ENCODE assay signal across 16 cellular contexts in genomic region chr12:91620949-91621348, GRCh38.
DNase-seq lines count a peak whose midpoint lies in the region; ATAC-seq, FAIRE-seq and TF ChIP-seq lines count a peak whose summit lies in the region.
"Had no signal": no experiment of that assay in that cellular context is flagged by ENCODE, and none has a peak within 500 bp of the region (broad histone marks: within the 10 kb centered on the region; RNA-seq: fewer than 3 reads in every experiment).

No MANE protein-coding gene starts in this region.

- no peak overlapping the region for H3K27ac ChIP-seq in upper lobe of right lung
- H3K27ac ChIP-seq: BLaER1 had no signal

- H3K4me3 Mint-ChIP-seq in mesothelial cell of epicardium: no peak overlapping the region
- H3K4me3 Mint-ChIP-seq: central memory CD8-positive, alpha-beta T cell; natural killer cell treated with Interleukin-12 subunit alpha and Interleukin-12 subunit beta and Interleukin-15 and Interleukin-18, amount 100 ng/mL, for 72 hours; stimulated activated naive B cell treated with anti-CD40 and anti-IgM and Interleukin-4, amounts not matched to agents 10 μg/mL and 1 μg/mL and 100 μg/mL, for 72 hours had no signal

- no peaks in the 10 kb centered on the region for H3K36me3 ChIP-seq in upper lobe of right lung
- H3K36me3 ChIP-seq: BLaER1 had no signal

- no peak for FAIRE-seq in RCC 7860 (lab: Jason Lieb, UNC)
- no peak for FAIRE-seq in H54 (lab: Jason Lieb, UNC)
- FAIRE-seq: keratinocyte had no signal

- H3K36me3 Mint-ChIP-seq in mesothelial cell of epicardium: no peaks in the 10 kb centered on the region
- H3K36me3 Mint-ChIP-seq: natural killer cell treated with Interleukin-12 subunit alpha and Interleukin-12 subunit beta and Interleukin-15 and Interleukin-18, amount 100 ng/mL, for 72 hours had no signal

- peaks cover 13% of the 10 kb centered on the region for H3K9me3 Mint-ChIP-seq in mesothelial cell of epicardium
- H3K9me3 Mint-ChIP-seq: natural killer cell treated with Interleukin-12 subunit alpha and Interleukin-12 subunit beta and Interleukin-15 and Interleukin-18, amount 100 ng/mL, for 72 hours had no signal

- no peak for TF ChIP-seq POLR2A in H54 (IDR thresholded peaks at IDR 0.05; ENCODE audit: low read depth, low read length)

- no peak for TF ChIP-seq CTCF in mesothelial cell of epicardium (IDR thresholded peaks at IDR 0.05; ENCODE audit: unreplicated experiment)
- TF ChIP-seq CTCF in upper lobe of right lung (IDR thresholded peaks at IDR 0.05): no peak

- no peaks in the 10 kb centered on the region for H3K27me3 ChIP-seq in upper lobe of right lung
- H3K27me3 ChIP-seq: BLaER1 had no signal

- peak; percentile 75 for DNase-seq in Ammon's horn (ENCODE audit: low spot score)
- peak; percentile 39 to 55 for DNase-seq in NCI-H524 (lab: John Stamatoyannopoulos, UW)
- DNase-seq in cerebellum (ENCODE audit: low spot score): peak; percentile 62
- no peak for DNase-seq in mesothelial cell of epicardium (ENCODE audit: low spot score in 2 of 2, unreplicated experiment in 2 of 2)
- DNase-seq in RCC 7860 (ENCODE audit: low spot score): no peak
- no peak for DNase-seq in upper lobe of right lung
- DNase-seq in H54 (ENCODE audit: insufficient read length, low spot score): no peak
- no peak for DNase-seq in NCI-H1105 (lab: John Stamatoyannopoulos, UW)
- DNase-seq: activated CD4-positive, alpha-beta T cell treated with anti-CD3 and anti-CD28 coated beads for 4 hours; activated effector memory CD4-positive, alpha-beta T cell treated with Interleukin-2 at 50 U/mL for 16 hours; NCI-H226; stimulated activated naive B cell treated with anti-CD40 and anti-IgM and Interleukin-4, amounts not matched to agents 10 μg/mL and 1 μg/mL and 100 μg/mL, for 72 hours had no signal

- H3K4me1 Mint-ChIP-seq in mesothelial cell of epicardium: peaks cover 7% of the 10 kb centered on the region
- H3K4me1 Mint-ChIP-seq: central memory CD8-positive, alpha-beta T cell had no signal

- H3K27ac Mint-ChIP-seq in mesothelial cell of epicardium: peak overlapping the region; percentile 26
- H3K27ac Mint-ChIP-seq: natural killer cell treated with Interleukin-12 subunit alpha and Interleukin-12 subunit beta and Interleukin-15 and Interleukin-18, amount 100 ng/mL, for 72 hours; stimulated activated naive B cell treated with anti-CD40 and anti-IgM and Interleukin-4, amounts not matched to agents 10 μg/mL and 1 μg/mL and 100 μg/mL, for 72 hours had no signal

- H3K4me1 ChIP-seq in upper lobe of right lung: no peaks in the 10 kb centered on the region
- H3K4me1 ChIP-seq: BLaER1 had no signal

- H3K27me3 Mint-ChIP-seq in mesothelial cell of epicardium (ENCODE audit: low read depth): peaks cover 9% of the 10 kb centered on the region

- no peak for ATAC-seq in upper lobe of right lung
- ATAC-seq: natural killer cell treated with Interleukin-12 subunit alpha and Interleukin-12 subunit beta and Interleukin-15 and Interleukin-18, amount 100 ng/mL, for 72 hours; stimulated activated naive B cell treated with anti-CD40 and anti-IgM and Interleukin-4, amounts not matched to agents 10 μg/mL and 1 μg/mL and 100 μg/mL, for 72 hours had no signal

- no peaks in the 10 kb centered on the region for H3K9me3 ChIP-seq in upper lobe of right lung

- intact Hi-C loops in upper lobe of right lung (cut with DNase I): no loop called here

- no peak overlapping the region for H3K4me3 ChIP-seq in upper lobe of right lung
- H3K4me3 ChIP-seq: BLaER1 had no signal

Comparison
In these comparisons a context has a peak if more than half of its experiments do, and no peak if none do; other contexts are left out.
1. DNase-seq: peak in Ammon's horn (single experiment), NCI-H524 (2 of 2) and cerebellum (single experiment); none in mesothelial cell of epicardium (0 of 2), RCC 7860 (single experiment), upper lobe of right lung (single experiment), H54 (single experiment) and NCI-H1105 (single experiment).